17 cellular contexts compared by ENCODE assay signal in the genomic region with DNA sequence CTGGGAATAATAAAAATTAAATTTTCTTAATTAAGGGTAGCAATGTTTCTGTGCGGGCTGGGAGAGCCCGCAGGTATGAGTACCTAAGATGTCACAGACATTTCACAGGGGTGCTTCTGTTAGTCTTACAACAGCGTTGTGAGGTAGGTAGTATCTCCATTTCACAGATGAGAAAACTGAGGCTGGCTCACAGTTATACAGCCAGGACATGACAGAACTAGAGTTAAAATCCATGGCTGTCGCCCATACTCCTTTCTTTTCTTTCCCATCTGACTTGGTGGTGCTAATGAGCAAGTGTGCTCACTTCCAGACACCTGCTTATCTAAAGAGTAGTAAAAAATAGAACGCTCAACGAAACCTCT.
"Had no signal": no experiment of that assay in that cellular context is flagged by ENCODE, and none has a peak within 500 bp of the region (broad histone marks: within the 10 kb centered on the region; RNA-seq: fewer than 3 reads in every experiment).

No MANE protein-coding gene starts in this region.

- H3K4me3 ChIP-seq: left ventricle myocardium inferior, testis, upper lobe of right lung had no signal

- H3K9me3 ChIP-seq: heart left ventricle, left ventricle myocardium inferior, testis, upper lobe of right lung had no signal

- ATAC-seq: activated CD8-positive, alpha-beta memory T cell treated with anti-CD3 and anti-CD28 coated beads, Interleukin-2, amount 10 ng/mL, durations not matched to agents 7 days and 5 days; esophagus mucosa; heart left ventricle; upper lobe of right lung had no signal

- H3K36me3 ChIP-seq: brain microvascular endothelial cell, heart left ventricle, left ventricle myocardium inferior, upper lobe of right lung had no signal

- DNase-seq: activated CD4-positive, alpha-beta T cell treated with anti-CD3 and anti-CD28 coated beads for 1 hour; activated CD4-positive, alpha-beta T cell treated with anti-CD3 and anti-CD28 coated beads, Interleukin-2, amount 50 U/mL, for 48 hours; activated CD8-positive, alpha-beta memory T cell treated with anti-CD3 and anti-CD28 coated beads, Interleukin-2, amount 10 ng/mL, durations not matched to agents 7 days and 5 days; activated gamma-delta T cell; activated T-cell treated with anti-CD3 and anti-CD28 coated beads, Interleukin-2, amount 50 U/mL, for 24 hours; amygdala; brain microvascular endothelial cell; cerebellar nuclear complex; heart left ventricle; islet precursor cell; left ventricle myocardium inferior; mesendoderm; stimulated activated CD4-positive, alpha-beta T cell treated with anti-CD3 and anti-CD28 coated beads, Interleukin-4, amount 100 ng/mL, for 24 hours; T-helper 9 cell; testis; upper lobe of right lung had no signal

- H3K27me3 ChIP-seq: brain microvascular endothelial cell, testis had no signal

- H3K27ac ChIP-seq: brain microvascular endothelial cell, heart left ventricle, left ventricle myocardium inferior, testis, upper lobe of right lung had no signal
